ENCODE assay signal across 22 cellular contexts in the genomic region with DNA sequence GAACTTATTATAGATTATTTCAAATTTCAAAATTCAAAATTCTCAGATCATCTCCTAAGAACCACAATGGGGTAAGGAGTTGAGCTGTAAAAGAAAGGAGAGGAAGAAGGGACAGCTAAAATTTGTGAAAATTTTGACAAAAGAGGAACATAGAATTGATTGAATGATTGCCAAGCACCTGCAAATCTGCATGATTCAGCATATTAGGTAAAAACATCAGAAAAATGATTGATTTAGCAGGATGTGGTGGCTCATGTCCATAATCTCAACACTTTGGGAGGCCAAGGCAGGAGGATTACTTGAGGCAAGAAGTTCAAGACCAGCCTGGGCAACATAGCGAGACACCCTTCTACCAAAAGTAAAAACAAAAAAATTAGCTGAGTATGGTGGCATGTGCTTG.
"Had no signal": no experiment of that assay in that cellular context is flagged by ENCODE, and none has a peak within 500 bp of the region (broad histone marks: within the 10 kb centered on the region; RNA-seq: fewer than 3 reads in every experiment).

No MANE protein-coding gene starts in this region.

- H3K4me3 ChIP-seq: dorsolateral prefrontal cortex, heart left ventricle, psoas muscle, spleen, suprapubic skin, thyroid gland had no signal

- H3K27ac Mint-ChIP-seq: nephron progenitor cell, type B pancreatic cell had no signal

- ATAC-seq: esophagus mucosa; heart left ventricle; naive thymus-derived CD4-positive, alpha-beta T cell; psoas muscle; sciatic nerve; stimulated activated naive B cell treated with anti-CD40 and anti-IgM and Interleukin-4, amounts not matched to agents 10 μg/mL and 1 μg/mL and 100 μg/mL, for 72 hours had no signal

- DNase-seq: cortex of kidney; dorsolateral prefrontal cortex; effector CD8-positive, alpha-beta T cell; heart left ventricle; hippocampal formation; kidney glomerular epithelial cell; mesendoderm; naive thymus-derived CD4-positive, alpha-beta T cell; nephron progenitor cell; psoas muscle; retina; spleen; stimulated activated CD4-positive, alpha-beta T cell treated with anti-CD3 and anti-CD28 coated beads, Interleukin-15, amount 100 ng/mL, for 24 hours; stimulated activated CD4-positive, alpha-beta T cell treated with anti-CD3 and anti-CD28 coated beads, Interleukin-1b, Interleukin-23, amount 100 ng/mL, for 48 hours; stimulated activated CD4-positive, alpha-beta T cell treated with anti-CD3 and anti-CD28 coated beads, Interleukin-4, amount 100 ng/mL, for 24 hours; stimulated activated naive B cell treated with anti-CD40 and anti-IgM and Interleukin-4, amounts not matched to agents 10 μg/mL and 1 μg/mL and 100 μg/mL, for 72 hours; thyroid gland had no signal

- H3K27me3 Mint-ChIP-seq: naive thymus-derived CD4-positive, alpha-beta T cell; stimulated activated naive B cell treated with anti-CD40 and anti-IgM and Interleukin-4, amounts not matched to agents 10 μg/mL and 1 μg/mL and 100 μg/mL, for 72 hours; type B pancreatic cell had no signal

- H3K9me3 Mint-ChIP-seq: nephron progenitor cell, type B pancreatic cell had no signal

- H3K4me1 ChIP-seq: suprapubic skin, thyroid gland had no signal

- H3K27me3 ChIP-seq: dorsolateral prefrontal cortex, heart left ventricle, spleen, suprapubic skin, thyroid gland had no signal

- FAIRE-seq: urothelium cell line had no signal

- H3K27ac ChIP-seq: dorsolateral prefrontal cortex, heart left ventricle, psoas muscle, spleen, suprapubic skin, thyroid gland had no signal

- H3K9me3 ChIP-seq: heart left ventricle, psoas muscle, spleen, suprapubic skin, thyroid gland had no signal

- H3K36me3 ChIP-seq: heart left ventricle, suprapubic skin, thyroid gland had no signal

- H3K4me3 Mint-ChIP-seq: nephron progenitor cell; stimulated activated naive B cell treated with anti-CD40 and anti-IgM and Interleukin-4, amounts not matched to agents 10 μg/mL and 1 μg/mL and 100 μg/mL, for 72 hours; type B pancreatic cell had no signal
